ENCODE assay signal across 31 cellular contexts in the genomic region with DNA sequence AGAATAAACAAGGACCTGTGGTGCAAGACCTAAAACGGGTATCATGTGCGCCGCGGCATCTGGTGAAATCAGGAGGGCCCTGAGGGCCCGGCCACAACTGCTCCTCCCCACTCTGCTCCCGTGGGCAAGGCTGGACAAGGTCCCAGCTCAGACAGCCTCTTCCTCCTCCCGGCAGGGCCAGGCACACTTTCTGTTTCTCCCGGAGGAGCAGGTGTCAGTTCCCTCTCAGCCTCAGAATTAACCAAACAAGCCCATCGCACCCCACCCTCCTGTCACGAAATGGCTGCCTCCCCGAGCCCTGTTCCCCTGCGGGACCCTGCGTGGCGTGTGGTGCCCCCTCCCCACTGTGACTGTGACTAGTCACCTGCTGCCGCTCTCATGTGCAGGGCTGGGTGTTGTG. TPM values are rescaled to one million over a fixed set of nuclear protein-coding genes. Genes with fewer than 3 reads are reported as not detected.
DNase-seq lines count a peak whose midpoint lies in the region; ATAC-seq, FAIRE-seq and TF ChIP-seq lines count a peak whose summit lies in the region.
"Had no signal": no experiment of that assay in that cellular context is flagged by ENCODE, and none has a peak within 500 bp of the region (broad histone marks: within the 10 kb centered on the region; RNA-seq: fewer than 3 reads in every experiment).

No MANE protein-coding gene starts in this region.

- H3K9ac ChIP-seq in BLaER1 treated with 17β-estradiol and CSF1 and Interleukin-3, amounts not matched to agents 10 nM and 100 nM: peak overlapping the region in 1 of 11 experiments; percentile 13; a peak in 1 of 22 replicates
- H3K9ac ChIP-seq in kidney (ENCODE audit: low read length in 2 of 2): no peak overlapping the region

- H3K27ac ChIP-seq in BLaER1 treated with 17β-estradiol and CSF1 and Interleukin-3, amounts not matched to agents 10 nM and 100 nM: no peak overlapping the region
- H3K27ac ChIP-seq in breast epithelium: peak overlapping the region; percentile 58 to 83
- no peak overlapping the region for H3K27ac ChIP-seq in kidney (ENCODE audit: low read depth in 2 of 2, low read length in 2 of 2)
- H3K27ac ChIP-seq: ascending aorta, SJCRH30, uterus had no signal

- H3K4me3 ChIP-seq in BLaER1 treated with 17β-estradiol and CSF1 and Interleukin-3, amounts not matched to agents 10 nM and 100 nM: no peak overlapping the region
- H3K4me3 ChIP-seq in breast epithelium (peak overlapping the region in 2 of 3 donors; percentile 22 to 50), kidney (ENCODE audit: low read length in 2 of 2) (no peak overlapping the region)
- H3K4me3 ChIP-seq: ascending aorta, gastroesophageal sphincter, mucosa of descending colon, sigmoid colon, SJCRH30, uterus had no signal

- peaks cover 43 to 81% (median 67%) of the 10 kb centered on the region in 10 experiments for H3K4me1 ChIP-seq in BLaER1 treated with 17β-estradiol and CSF1 and Interleukin-3, amounts not matched to agents 10 nM and 100 nM
- peaks cover 4 to 11% of the 10 kb centered on the region in 2 donors for H3K4me1 ChIP-seq in breast epithelium
- no peaks in the 10 kb centered on the region for H3K4me1 ChIP-seq in kidney (ENCODE audit: control insufficient read depth in 1 of 2, insufficient read depth in 1 of 2, low read depth in 1 of 2, low read length in 2 of 2)
- H3K4me1 ChIP-seq: ascending aorta, SJCRH30, uterus had no signal

- intact Hi-C loops in breast epithelium (cut with DNase I; ENCODE audit: low total_unique reads) (no loop called here), kidney (cut with DNase I) (no loop called here), posterior vena cava (cut with DNase I) (no loop called here)

- TF ChIP-seq CTCF in breast epithelium (IDR thresholded peaks at IDR 0.05) (no peak), kidney (IDR thresholded peaks at IDR 0.05; ENCODE audit: borderline replicate concordance, extremely low read depth, insufficient read depth) (no peak)

- peaks cover 91 to 100% (median 99%) of the 10 kb centered on the region in 11 experiments for H4K20me1 ChIP-seq in BLaER1 treated with 17β-estradiol and CSF1 and Interleukin-3, amounts not matched to agents 10 nM and 100 nM

- no peak for FAIRE-seq in kidney (lab: Jason Lieb, UNC)
- FAIRE-seq: A204.1, H1 had no signal

- no peak for ATAC-seq in GM19467 (IDR thresholded peaks at IDR 0.05; ENCODE audit: unreplicated experiment)
- ATAC-seq: gastroesophageal sphincter; mucosa of descending colon; stimulated activated memory B cell treated with anti-CD40 and anti-IgM and Interleukin-4, amounts not matched to agents 10 μg/mL and 1 μg/mL and 100 μg/mL, for 72 hours had no signal

- peaks cover 59 to 100% (median 85%) of the 10 kb centered on the region in 11 experiments for H3K36me3 ChIP-seq in BLaER1 treated with 17β-estradiol and CSF1 and Interleukin-3, amounts not matched to agents 10 nM and 100 nM
- H3K36me3 ChIP-seq in breast epithelium (peaks cover 7% of the 10 kb centered on the region), kidney (ENCODE audit: control insufficient read depth in 1 of 2, insufficient read depth in 2 of 2, low read length in 2 of 2) (peaks cover 30 to 50% of the 10 kb centered on the region in 2 donors)
- H3K36me3 ChIP-seq: uterus had no signal

- peaks cover 0 to 4% (median 0%) of the 10 kb centered on the region in 11 experiments; a peak in 1 of 22 replicates for H3K27me3 ChIP-seq in BLaER1 treated with 17β-estradiol and CSF1 and Interleukin-3, amounts not matched to agents 10 nM and 100 nM
- no peaks in the 10 kb centered on the region for H3K27me3 ChIP-seq in breast epithelium
- H3K27me3 ChIP-seq: ascending aorta, gastroesophageal sphincter, sigmoid colon, SJCRH30, uterus had no signal

- H3K4me2 ChIP-seq in BLaER1 treated with 17β-estradiol and CSF1 and Interleukin-3, amounts not matched to agents 10 nM and 100 nM: peak overlapping the region; percentile 1 to 98 (median 92); a peak in 19 of 22 replicates

- no peak for TF ChIP-seq POLR2A in breast epithelium (IDR thresholded peaks at IDR 0.05)

- no peaks in the 10 kb centered on the region for H3K9me3 ChIP-seq in BLaER1 treated with 17β-estradiol and CSF1 and Interleukin-3, amounts not matched to agents 10 nM and 100 nM (replicated peaks in 1 of 11)
- no peaks in the 10 kb centered on the region for H3K9me3 ChIP-seq in breast epithelium
- no peaks in the 10 kb centered on the region for H3K9me3 ChIP-seq in kidney (ENCODE audit: control insufficient read depth in 1 of 2, low read length in 2 of 2)
- H3K9me3 ChIP-seq: ascending aorta, gastroesophageal sphincter, mucosa of descending colon, sigmoid colon, SJCRH30, uterus had no signal

- DNase-seq in breast epithelium (ENCODE audit: low spot score in 2 of 2): peak in 1 of 2 donors; percentile 62
- DNase-seq in kidney: peak; percentile 69
- DNase-seq in posterior vena cava (ENCODE audit: low spot score): peak; percentile 76
- DNase-seq in OCI-M1 (lab: John Stamatoyannopoulos, UW): no peak
- DNase-seq in inferior parietal cortex (ENCODE audit: extremely low spot score): no peak
- no peak for DNase-seq in NCI-H1417 treated with DMSO at 0.1 percent for 48 hours (lab: John Stamatoyannopoulos, UW)
- DNase-seq: activated CD4-positive, alpha-beta T cell treated with anti-CD3 and anti-CD28 coated beads, Interleukin-2, amount 50 U/mL, for 48 hours; activated CD4-positive, CD25-positive, alpha-beta regulatory T cell; activated CD8-positive, alpha-beta memory T cell treated with anti-CD3 and anti-CD28 coated beads, Interleukin-2, amount 50 U/mL, for 4 hours; AML-193; caudate nucleus; DMS53; endodermal cell; hippocampal formation; IMR-90; NCI-H1092; NCI-H187 treated with DMSO at 0.1 percent for 48 hours; NCI-H2171 treated with DMSO at 0.1 percent for 48 hours; NCI-H524; sigmoid colon; SJCRH30; stimulated activated CD4-positive, alpha-beta T cell treated with anti-CD3 and anti-CD28 coated beads, Interleukin-4, amount 100 ng/mL, for 4 hours; uterus had no signal

RNA-seq across cellular contexts. Expression of a gene that starts 15.2 kb away (rescaled TPM):
- total RNA-seq in breast epithelium (100 to 1,000 TPM; 187 to 351 (median 272) TPM), kidney (378 TPM), posterior vena cava (100 to 1,000 TPM; 202 to 246 TPM)
- 187 TPM for polyA plus RNA-seq in kidney (ENCODE audit: insufficient read depth, low read depth, low replicate concordance)

RNA-seq across cellular contexts. Expression of a gene that starts 40.4 kb away (rescaled TPM):
- total RNA-seq in breast epithelium (10 to 100 TPM; 64.2 to 64.8 (median 64.4) TPM), kidney (88.6 TPM), posterior vena cava (10 to 100 TPM; 53.5 to 58.3 TPM)
- 89.9 TPM for polyA plus RNA-seq in kidney (ENCODE audit: insufficient read depth, low read depth, low replicate concordance)

RNA-seq across cellular contexts. Expression of a gene that starts 56.7 kb away (rescaled TPM):
- total RNA-seq in breast epithelium (100 to 1,000 TPM in 1 of 3 donors, 10 to 100 TPM in 2; 84.8 to 128 (median 99.2) TPM), kidney (86.0 TPM), posterior vena cava (10 to 100 TPM; 72.6 to 75.6 TPM)
- polyA plus RNA-seq in kidney (ENCODE audit: insufficient read depth, low read depth, low replicate concordance): 39.4 TPM

Comparison
In these comparisons a context has a peak if more than half of its experiments do, and no peak if none do; other contexts are left out.
1. H3K27ac ChIP-seq: peak in breast epithelium (2 of 2); none in BLaER1 treated with 17β-estradiol and CSF1 and Interleukin-3, amounts not matched to agents 10 nM and 100 nM (0 of 11) and kidney (0 of 2).
2. H3K4me3 ChIP-seq: peak in breast epithelium (2 of 3); none in BLaER1 treated with 17β-estradiol and CSF1 and Interleukin-3, amounts not matched to agents 10 nM and 100 nM (0 of 10) and kidney (0 of 2).
3. DNase-seq: peak in kidney (single experiment) and posterior vena cava (single experiment); none in OCI-M1 (single experiment), inferior parietal cortex (single experiment) and NCI-H1417 treated with DMSO at 0.1 percent for 48 hours (single experiment).